In genomic region chr1:183982172-183982963, GRCh38 we compare ENCODE assay signal across 1 cellular context.
TF ChIP-seq lines count a peak whose summit lies in the region.

No MANE protein-coding gene starts in this region.

TF ChIP-seq in K562, 482 proteins besides CTCF, POLR2A, EP300 and RAD21 (continued from another document and continues in another):
- TF ChIP-seq ZBTB12 (CRISPR knock-in tag; IDR thresholded peaks at IDR 0.05) (peak; percentile 54), ZZZ3 (IDR thresholded peaks at IDR 0.05) (no peak), ZNF384 (IDR thresholded peaks at IDR 0.05; ENCODE audit: low read depth, low read length) (no peak), TAL1 (IDR thresholded peaks at IDR 0.05) (no peak), BCL6 (CRISPR knock-in tag; IDR thresholded peaks at IDR 0.05) (no peak), HOMEZ (CRISPR knock-in tag; IDR thresholded peaks at IDR 0.05) (no peak), MAFG (tag; conservative IDR thresholded peaks at IDR 0.05) (peak; percentile 100), GTF2A2 (tag; IDR thresholded peaks at IDR 0.05) (no peak), ZNF121 (CRISPR knock-in tag; conservative IDR thresholded peaks at IDR 0.05) (peak; percentile 98), SREBF1 (IDR thresholded peaks at IDR 0.05; ENCODE audit: borderline replicate concordance, low read depth, low read length) (no peak), MGA (IDR thresholded peaks at IDR 0.05) (peak; percentile 49), MEIS2 (IDR thresholded peaks at IDR 0.05; ENCODE audit: partially characterized antibody) (peak; percentile 3), CGGBP1 (CRISPR knock-in tag; IDR thresholded peaks at IDR 0.05) (no peak), ZNF75A (CRISPR knock-in tag; IDR thresholded peaks at IDR 0.05) (no peak), ETS2 (tag; IDR thresholded peaks at IDR 0.05; ENCODE audit: borderline replicate concordance, poor library complexity, severe bottlenecking) (no peak), ZKSCAN8 (CRISPR knock-in tag; IDR thresholded peaks at IDR 0.05) (no peak), ZNF316 (IDR thresholded peaks at IDR 0.05) (peak; percentile 100), NFIC (IDR thresholded peaks at IDR 0.05) (0 out of 2 replicates have a peak, but pooled peaks have one; percentile 10), HDAC8 (tag; IDR thresholded peaks at IDR 0.05) (0 out of 2 replicates have a peak, but pooled peaks have one; percentile 39), TFE3 (CRISPR knock-in tag; IDR thresholded peaks at IDR 0.05) (no peak), DMBX1 (CRISPR knock-in tag; IDR thresholded peaks at IDR 0.05; ENCODE audit: borderline replicate concordance) (peak; percentile 89), MED1 (CRISPR knock-in tag; IDR thresholded peaks at IDR 0.05; ENCODE audit: borderline replicate concordance) (no peak), BRCA1 (IDR thresholded peaks at IDR 0.05) (no peak), BRCA1 (CRISPR knock-in tag; IDR thresholded peaks at IDR 0.05) (no peak), C11orf30 (IDR thresholded peaks at IDR 0.05; ENCODE audit: low read depth) (peak; percentile 100), RBM25 (IDR thresholded peaks at IDR 0.05; ENCODE audit: low read depth, low read length, severe bottlenecking) (peak; percentile 93), ATF7 (IDR thresholded peaks at IDR 0.05) (no peak), BHLHE40 (IDR thresholded peaks at IDR 0.05; ENCODE audit: low read length) (peak; percentile 53; the same call in 1 of the 2 replicates), HDAC3 (IDR thresholded peaks at IDR 0.05; ENCODE audit: borderline replicate concordance, partially characterized antibody) (no peak), CTBP1 (IDR thresholded peaks at IDR 0.05; ENCODE audit: borderline replicate concordance) (peak; percentile 22; the same call in 1 of the 2 replicates), PHB (CRISPR knock-in tag; IDR thresholded peaks at IDR 0.05) (no peak), MAFK (IDR thresholded peaks at IDR 0.05; ENCODE audit: low read length) (peak; percentile 100), HNRNPLL (IDR thresholded peaks at IDR 0.05; ENCODE audit: low read depth, low read length, poor library complexity, severe bottlenecking) (no peak), SAFB2 (IDR thresholded peaks at IDR 0.05; ENCODE audit: borderline replicate concordance, low read depth, low read length, severe bottlenecking) (no peak), NFRKB (IDR thresholded peaks at IDR 0.05; ENCODE audit: low read depth) (0 out of 2 replicates have a peak, but pooled peaks have one; percentile 4)
- TF ChIP-seq, protein P1, sequence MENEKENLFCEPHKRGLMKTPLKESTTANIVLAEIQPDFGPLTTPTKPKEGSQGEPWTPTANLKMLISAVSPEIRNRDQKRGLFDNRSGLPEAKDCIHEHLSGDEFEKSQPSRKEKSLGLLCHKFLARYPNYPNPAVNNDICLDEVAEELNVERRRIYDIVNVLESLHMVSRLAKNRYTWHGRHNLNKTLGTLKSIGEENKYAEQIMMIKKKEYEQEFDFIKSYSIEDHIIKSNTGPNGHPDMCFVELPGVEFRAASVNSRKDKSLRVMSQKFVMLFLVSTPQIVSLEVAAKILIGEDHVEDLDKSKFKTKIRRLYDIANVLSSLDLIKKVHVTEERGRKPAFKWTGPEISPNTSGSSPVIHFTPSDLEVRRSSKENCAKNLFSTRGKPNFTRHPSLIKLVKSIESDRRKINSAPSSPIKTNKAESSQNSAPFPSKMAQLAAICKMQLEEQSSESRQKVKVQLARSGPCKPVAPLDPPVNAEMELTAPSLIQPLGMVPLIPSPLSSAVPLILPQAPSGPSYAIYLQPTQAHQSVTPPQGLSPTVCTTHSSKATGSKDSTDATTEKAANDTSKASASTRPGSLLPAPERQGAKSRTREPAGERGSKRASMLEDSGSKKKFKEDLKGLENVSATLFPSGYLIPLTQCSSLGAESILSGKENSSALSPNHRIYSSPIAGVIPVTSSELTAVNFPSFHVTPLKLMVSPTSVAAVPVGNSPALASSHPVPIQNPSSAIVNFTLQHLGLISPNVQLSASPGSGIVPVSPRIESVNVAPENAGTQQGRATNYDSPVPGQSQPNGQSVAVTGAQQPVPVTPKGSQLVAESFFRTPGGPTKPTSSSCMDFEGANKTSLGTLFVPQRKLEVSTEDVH (IDR thresholded peaks at IDR 0.05; ENCODE audit: low read depth, partially characterized antibody), result no peak
- TF ChIP-seq, protein P2, sequence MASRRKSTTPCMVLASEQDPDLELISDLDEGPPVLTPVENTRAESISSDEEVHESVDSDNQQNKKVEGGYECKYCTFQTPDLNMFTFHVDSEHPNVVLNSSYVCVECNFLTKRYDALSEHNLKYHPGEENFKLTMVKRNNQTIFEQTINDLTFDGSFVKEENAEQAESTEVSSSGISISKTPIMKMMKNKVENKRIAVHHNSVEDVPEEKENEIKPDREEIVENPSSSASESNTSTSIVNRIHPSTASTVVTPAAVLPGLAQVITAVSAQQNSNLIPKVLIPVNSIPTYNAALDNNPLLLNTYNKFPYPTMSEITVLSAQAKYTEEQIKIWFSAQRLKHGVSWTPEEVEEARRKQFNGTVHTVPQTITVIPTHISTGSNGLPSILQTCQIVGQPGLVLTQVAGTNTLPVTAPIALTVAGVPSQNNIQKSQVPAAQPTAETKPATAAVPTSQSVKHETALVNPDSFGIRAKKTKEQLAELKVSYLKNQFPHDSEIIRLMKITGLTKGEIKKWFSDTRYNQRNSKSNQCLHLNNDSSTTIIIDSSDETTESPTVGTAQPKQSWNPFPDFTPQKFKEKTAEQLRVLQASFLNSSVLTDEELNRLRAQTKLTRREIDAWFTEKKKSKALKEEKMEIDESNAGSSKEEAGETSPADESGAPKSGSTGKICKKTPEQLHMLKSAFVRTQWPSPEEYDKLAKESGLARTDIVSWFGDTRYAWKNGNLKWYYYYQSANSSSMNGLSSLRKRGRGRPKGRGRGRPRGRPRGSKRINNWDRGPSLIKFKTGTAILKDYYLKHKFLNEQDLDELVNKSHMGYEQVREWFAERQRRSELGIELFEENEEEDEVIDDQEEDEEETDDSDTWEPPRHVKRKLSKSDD (conservative IDR thresholded peaks at IDR 0.05; ENCODE audit: low read length), result no peak
- TF ChIP-seq, protein P3, sequence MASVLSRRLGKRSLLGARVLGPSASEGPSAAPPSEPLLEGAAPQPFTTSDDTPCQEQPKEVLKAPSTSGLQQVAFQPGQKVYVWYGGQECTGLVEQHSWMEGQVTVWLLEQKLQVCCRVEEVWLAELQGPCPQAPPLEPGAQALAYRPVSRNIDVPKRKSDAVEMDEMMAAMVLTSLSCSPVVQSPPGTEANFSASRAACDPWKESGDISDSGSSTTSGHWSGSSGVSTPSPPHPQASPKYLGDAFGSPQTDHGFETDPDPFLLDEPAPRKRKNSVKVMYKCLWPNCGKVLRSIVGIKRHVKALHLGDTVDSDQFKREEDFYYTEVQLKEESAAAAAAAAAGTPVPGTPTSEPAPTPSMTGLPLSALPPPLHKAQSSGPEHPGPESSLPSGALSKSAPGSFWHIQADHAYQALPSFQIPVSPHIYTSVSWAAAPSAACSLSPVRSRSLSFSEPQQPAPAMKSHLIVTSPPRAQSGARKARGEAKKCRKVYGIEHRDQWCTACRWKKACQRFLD (CRISPR knock-in tag; IDR thresholded peaks at IDR 0.05), result peak; percentile 47; the same call in 1 of the 2 replicates
